ENCODE assay signal across 8 cellular contexts in the genomic region with DNA sequence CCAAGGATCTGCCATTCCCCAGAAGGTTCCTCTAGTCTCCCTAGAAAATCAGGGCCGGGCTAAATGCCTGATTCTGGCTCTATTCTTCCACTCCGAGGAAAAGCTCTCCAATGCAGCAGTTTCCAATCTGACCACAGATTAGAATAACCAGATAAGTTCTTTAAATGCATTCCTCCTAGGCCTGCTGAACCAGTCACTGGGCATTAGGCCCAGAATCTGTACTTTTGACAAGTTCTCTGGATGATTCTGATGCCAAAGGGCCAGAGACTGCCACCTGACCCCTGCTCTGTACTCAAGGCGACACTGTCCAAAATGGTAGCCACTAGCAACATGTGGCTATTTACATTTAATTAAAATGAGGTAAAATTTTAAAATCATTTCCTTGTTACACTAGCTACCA. TPM values are rescaled to one million over a fixed set of nuclear protein-coding genes. Genes with fewer than 3 reads are reported as not detected.
A peak's percentile ranks its signal among the peaks of the same experiment; 100 is the strongest.
DNase-seq lines count a peak whose midpoint lies in the region; ATAC-seq and TF ChIP-seq lines count a peak whose summit lies in the region.

No MANE protein-coding gene starts in this region.

- no peak for TF ChIP-seq CTCF in smooth muscle cell (IDR thresholded peaks at IDR 0.05; ENCODE audit: borderline replicate concordance, insufficient read depth, poor library complexity, severe bottlenecking)

- H3K4me1 ChIP-seq in smooth muscle cell (ENCODE audit: low read depth), result peaks cover 15% of the 10 kb centered on the region

- DNase-seq in H4 (ENCODE audit: low spot score) (peak; percentile 70), left cardiac atrium (no peak), smooth muscle cell (lab: John Stamatoyannopoulos, UW; ENCODE audit: unreplicated experiment) (no peak), SHP77 (lab: John Stamatoyannopoulos, UW) (no peak)

- no peaks in the 10 kb centered on the region for H3K27me3 ChIP-seq in smooth muscle cell (ENCODE audit: low read depth)

- peaks cover 65% of the 10 kb centered on the region for H3K4me1 Mint-ChIP-seq in activated T-helper 17 cell treated with anti-CD3 and anti-CD28 coated beads, Interleukin-2, amount 50 U/mL, for 72 hours

- no peak overlapping the region for H3K9ac ChIP-seq in smooth muscle cell (ENCODE audit: low read depth)

- peaks cover 37% of the 10 kb centered on the region for H3K79me2 ChIP-seq in smooth muscle cell (ENCODE audit: low read depth)

- 32% methylated on average over 3 of the region's 3 CpGs for WGBS in smooth muscle cell (ENCODE audit: low lambda C conversion rate)

- ATAC-seq in activated T-helper 17 cell treated with anti-CD3 and anti-CD28 coated beads, Interleukin-2, amount 50 U/mL, for 72 hours (replicated peaks), result no peak
- ATAC-seq in left cardiac atrium, result peak; percentile 55 to 62
- no peak for ATAC-seq in HG02623 (IDR thresholded peaks at IDR 0.05; ENCODE audit: unreplicated experiment)
- ATAC-seq in GM21515 (IDR thresholded peaks at IDR 0.05; ENCODE audit: unreplicated experiment), result no peak
- no peak for ATAC-seq in GM19463 (IDR thresholded peaks at IDR 0.05; ENCODE audit: unreplicated experiment)

- intact Hi-C loops in left cardiac atrium (cut with DNase I), result no loop called here

- no peaks in the 10 kb centered on the region for H3K9me3 ChIP-seq in smooth muscle cell (replicated peaks; ENCODE audit: low read depth)

- no peak overlapping the region for H2AFZ ChIP-seq in smooth muscle cell (ENCODE audit: low read depth)

- H3K36me3 ChIP-seq in smooth muscle cell (ENCODE audit: low read depth), result no peaks in the 10 kb centered on the region

- no peaks in the 10 kb centered on the region for H3K9me3 Mint-ChIP-seq in activated T-helper 17 cell treated with anti-CD3 and anti-CD28 coated beads, Interleukin-2, amount 50 U/mL, for 72 hours

- peaks cover 22% of the 10 kb centered on the region for H3F3A ChIP-seq in smooth muscle cell (ENCODE audit: low read depth)

- H3K4me2 ChIP-seq in smooth muscle cell, result peak overlapping the region; percentile 32

- H3K27ac ChIP-seq in smooth muscle cell (ENCODE audit: low read depth), result peak overlapping the region; percentile 71

- H3K36me3 Mint-ChIP-seq in activated T-helper 17 cell treated with anti-CD3 and anti-CD28 coated beads, Interleukin-2, amount 50 U/mL, for 72 hours (ENCODE audit: low read depth), result peaks cover 97% of the 10 kb centered on the region

- H3K27me3 Mint-ChIP-seq in activated T-helper 17 cell treated with anti-CD3 and anti-CD28 coated beads, Interleukin-2, amount 50 U/mL, for 72 hours, result no peaks in the 10 kb centered on the region

- H4K20me1 ChIP-seq in smooth muscle cell (ENCODE audit: low read depth), result peaks cover 90% of the 10 kb centered on the region

- peak overlapping the region; percentile 89 for H3K27ac Mint-ChIP-seq in activated T-helper 17 cell treated with anti-CD3 and anti-CD28 coated beads, Interleukin-2, amount 50 U/mL, for 72 hours

- no peak overlapping the region for H3K4me3 ChIP-seq in smooth muscle cell

- peak overlapping the region; percentile 49 for H3K4me3 Mint-ChIP-seq in activated T-helper 17 cell treated with anti-CD3 and anti-CD28 coated beads, Interleukin-2, amount 50 U/mL, for 72 hours

RNA-seq across cellular contexts. Expression of a gene that starts 22.3 kb away (rescaled TPM):
- 4.3 and 4.6 TPM in 2 replicates for total RNA-seq in H4 (2014; rRNA removed; shearing (Covaris generic))
- 10 to 100 TPM; 36.3 to 49.5 TPM for total RNA-seq in activated T-helper 17 cell treated with anti-CD3 and anti-CD28 coated beads, Interleukin-2, amount 50 U/mL, for 72 hours
- total RNA-seq in left cardiac atrium (10 to 100 TPM; 13.4 to 13.5 TPM), smooth muscle cell (1.5 and 1.7 TPM in 2 replicates)
- polyA plus RNA-seq in smooth muscle cell, result 1.8 and 2.7 TPM in 2 replicates

RNA-seq across cellular contexts. Expression of a gene that starts 32.6 kb away (rescaled TPM):
- total RNA-seq in H4 (2014; rRNA removed; shearing (Covaris generic)), result 0.21 TPM in 1 of 2 replicates, not detected in the other
- total RNA-seq in activated T-helper 17 cell treated with anti-CD3 and anti-CD28 coated beads, Interleukin-2, amount 50 U/mL, for 72 hours, result under 1 TPM; 0.13 to 0.32 TPM
- total RNA-seq in left cardiac atrium, result not detected
- not detected in 2 replicates for total RNA-seq in smooth muscle cell
- polyA plus RNA-seq in smooth muscle cell, result 0.27 TPM in 1 of 2 replicates, not detected in the other

Comparison
In these comparisons a context has a peak if more than half of its experiments do, and no peak if none do; other contexts are left out.
1. ATAC-seq: peak in left cardiac atrium (2 of 2); none in activated T-helper 17 cell treated with anti-CD3 and anti-CD28 coated beads, Interleukin-2, amount 50 U/mL, for 72 hours (single experiment), HG02623 (single experiment), GM21515 (single experiment) and GM19463 (single experiment).